In genomic region chr1:10074059-10074854, GRCh38 we compare ENCODE assay signal across 8 cellular contexts. TPM values are rescaled to one million over a fixed set of nuclear protein-coding genes. Genes with fewer than 3 reads are reported as not detected.
DNase-seq lines count a peak whose midpoint lies in the region; ATAC-seq and TF ChIP-seq lines count a peak whose summit lies in the region.

No MANE protein-coding gene starts in this region.

- in situ Hi-C loops in IMR-90 (cut with MboI; ENCODE audit: low sequenced_read_pairs), result no loop called here

- H3K79me1 ChIP-seq in IMR-90 (ENCODE audit: low read depth in 1 of 2, low read length in 2 of 2), result peaks cover 41 to 82% of the 10 kb centered on the region in 2 experiments

- POLR2A ChIA-PET in IMR-90 (lab: Charles Lee; ENCODE audit: unreplicated experiment), result no interaction called here

- H3K27ac ChIP-seq in IMR-90 (ENCODE audit: insufficient read depth, low read length) (0 out of 2 replicates have a peak overlapping the region, but pooled peaks have one; percentile 3), thyroid gland (no peak overlapping the region)

- peak; percentile 42 for TF ChIP-seq RAD21 in IMR-90 (IDR thresholded peaks at IDR 0.05; ENCODE audit: low read length)

- peak overlapping the region; percentile 3; the same call in 1 of the 2 replicates for H3K18ac ChIP-seq in IMR-90 (ENCODE audit: low read depth, low read length)

- H2BK120ac ChIP-seq in IMR-90 (ENCODE audit: low read depth, low read length), result peak overlapping the region; percentile 71

- peak overlapping the region; percentile 29; the same call in 1 of the 2 replicates for H4K91ac ChIP-seq in IMR-90 (ENCODE audit: insufficient read depth, low read depth, low read length)

- H4K20me1 ChIP-seq in IMR-90 (ENCODE audit: insufficient read depth, low read length), result peaks cover 24% of the 10 kb centered on the region

- H3K4me3 ChIP-seq in IMR-90 (ENCODE audit: insufficient read depth, low read depth, low read length), result no peak overlapping the region
- H3K4me3 ChIP-seq in epithelial cell of esophagus (ENCODE audit: low read length), result no peak overlapping the region
- no peak overlapping the region for H3K4me3 ChIP-seq in thyroid gland (replicated peaks in 1 of 3)

- H2AFZ ChIP-seq in IMR-90 (replicated peaks; ENCODE audit: low read length, poor library complexity), result peak overlapping the region; percentile 9

- intact Hi-C loops in IMR-90 (cut with micrococcal nuclease), result no loop called here
- intact Hi-C loops in thyroid gland (cut with DNase I), result no loop called here

- H4K8ac ChIP-seq in IMR-90 (ENCODE audit: low read depth in 2 of 2, low read length in 2 of 2), result peak overlapping the region in 1 of 2 experiments; percentile 59; a peak in 1 of 4 replicates

- H2AK9ac ChIP-seq in IMR-90 (replicated peaks; ENCODE audit: low read depth, low read length, poor library complexity), result peak overlapping the region; percentile 79

- peak; percentile 99 for ATAC-seq in IMR-90 (ENCODE audit: low read depth)

- H4K5ac ChIP-seq in IMR-90 (ENCODE audit: low read depth, low read length), result no peak overlapping the region

- H3K9ac ChIP-seq in IMR-90 (ENCODE audit: low read depth, low read length), result no peak overlapping the region

- H3K36me3 ChIP-seq in IMR-90 (ENCODE audit: control insufficient read depth, insufficient read depth, low read length) (peaks cover 4% of the 10 kb centered on the region; the same call in 1 of the 2 replicates), thyroid gland (no peaks in the 10 kb centered on the region)

- H3K4me2 ChIP-seq in IMR-90 (ENCODE audit: low read depth, low read length), result peak overlapping the region; percentile 9; the same call in 1 of the 2 replicates

- dilution Hi-C loops in IMR-90 (cut with HindIII; ENCODE audit: low sequenced_read_pairs, unreplicated experiment), result no loop called here

- H3K4me1 ChIP-seq in IMR-90 (ENCODE audit: control insufficient read depth, insufficient read depth, low read length) (peaks cover 8% of the 10 kb centered on the region), thyroid gland (peaks cover 0 to 9% of the 10 kb centered on the region in 2 donors)

- DNase-seq in EH (ENCODE audit: low read depth) (peak; percentile 98), IMR-90 (peak; percentile 98), epithelial cell of esophagus (ENCODE audit: low read depth) (peak; percentile 94), non-pigmented ciliary epithelial cell (ENCODE audit: low read depth) (peak; percentile 96), superior temporal gyrus (ENCODE audit: extremely low spot score) (peak; percentile 74), thyroid gland (no peak)
- DNase-seq in activated CD4-positive, alpha-beta T cell treated with anti-CD3 and anti-CD28 coated beads, Interleukin-2, amount 50 U/mL, for 48 hours, result peak; percentile 73 to 79
- DNase-seq in central memory CD4-positive, alpha-beta T cell, result no peak

- H2BK20ac ChIP-seq in IMR-90 (ENCODE audit: low read depth, low read length), result peak overlapping the region; percentile 77

- no peak overlapping the region for H3K56ac ChIP-seq in IMR-90 (ENCODE audit: extremely low read depth, insufficient read depth, low read length)

- CTCF ChIA-PET in IMR-90 (lab: Yijun Ruan, JAX), result no interaction called here

- H3K4ac ChIP-seq in IMR-90 (ENCODE audit: low read depth, low read length), result peak overlapping the region; percentile 85

- 0% methylated on average over 3 of the region's 5 CpGs; no CpG with 5 or more reads in 1 of the 2 experiments for WGBS in IMR-90 (ENCODE audit: extremely low coverage in 2 of 2, insufficient read length in 1 of 2), 2 experiments
- WGBS in thyroid gland, 2 donors, result 64 to 74% methylated on average over 5 of the region's 5 CpGs

- H3K9me1 ChIP-seq in IMR-90 (ENCODE audit: insufficient read depth, low read length), result peaks cover 22% of the 10 kb centered on the region

- H3K9me3 ChIP-seq in IMR-90 (ENCODE audit: control insufficient read depth, insufficient read depth, low read length), result no peaks in the 10 kb centered on the region
- H3K9me3 ChIP-seq in thyroid gland, result no peaks in the 10 kb centered on the region

- H2BK15ac ChIP-seq in IMR-90 (ENCODE audit: low read depth, low read length), result peak overlapping the region; percentile 44; the same call in 1 of the 3 replicates

- H2AK5ac ChIP-seq in IMR-90 (ENCODE audit: low read depth, low read length), result peak overlapping the region; percentile 88

- TF ChIP-seq POLR2A in IMR-90 (IDR thresholded peaks at IDR 0.05; ENCODE audit: low read depth, low read length) (no peak), thyroid gland (IDR thresholded peaks at IDR 0.05) (no peak)

- H3K27me3 ChIP-seq in IMR-90 (ENCODE audit: control insufficient read depth, insufficient read depth, low read length) (no peaks in the 10 kb centered on the region), thyroid gland (no peaks in the 10 kb centered on the region)

- TF ChIP-seq CTCF in IMR-90 (conservative IDR thresholded peaks at IDR 0.05; ENCODE audit: low read depth, low read length), result no peak
- TF ChIP-seq CTCF in epithelial cell of esophagus (IDR thresholded peaks at IDR 0.05; ENCODE audit: insufficient read depth, low read depth, low read length, missing control alignments), result no peak
- no peak for TF ChIP-seq CTCF in thyroid gland (IDR thresholded peaks at IDR 0.05)

- H3K23ac ChIP-seq in IMR-90 (ENCODE audit: low read depth, low read length), result peak overlapping the region; percentile 49

- H2BK5ac ChIP-seq in IMR-90 (ENCODE audit: low read depth, low read length, poor library complexity, severe bottlenecking), result peak overlapping the region; percentile 38

- H3K14ac ChIP-seq in IMR-90 (replicated peaks; ENCODE audit: low read depth, low read length), result peak overlapping the region; percentile 63

- BruUV-seq in IMR-90 (replicated peaks; lab: Mats Ljungman, UMichigan), result no TSS peak

TF ChIP-seq in IMR-90, 13 proteins besides CTCF, POLR2A, EP300 and RAD21:
- TF ChIP-seq SMC3 (IDR thresholded peaks at IDR 0.05; ENCODE audit: low read depth, low read length) (no peak), ELK1 (IDR thresholded peaks at IDR 0.05; ENCODE audit: borderline replicate concordance, low read depth, low read length) (no peak), MXI1 (IDR thresholded peaks at IDR 0.05; ENCODE audit: borderline replicate concordance, low read depth, low read length) (peak; percentile 90; the same call in 1 of the 2 replicates), CEBPB (IDR thresholded peaks at IDR 0.05; ENCODE audit: low read depth, low read length) (peak; percentile 30; the same call in 1 of the 2 replicates), MAFK (IDR thresholded peaks at IDR 0.05; ENCODE audit: low read depth, low read length) (peak; percentile 81), FOS (IDR thresholded peaks at IDR 0.05; ENCODE audit: low read depth, low read length) (peak; percentile 95), RFX5 (IDR thresholded peaks at IDR 0.05; ENCODE audit: low read depth, low read length) (no peak), MAZ (IDR thresholded peaks at IDR 0.05; ENCODE audit: borderline replicate concordance, low read depth, low read length) (no peak), CHD1 (IDR thresholded peaks at IDR 0.05; ENCODE audit: low read depth, low read length) (no peak), NFE2L2 (IDR thresholded peaks at IDR 0.05; ENCODE audit: low read depth, low read length) (peak; percentile 74), RCOR1 (IDR thresholded peaks at IDR 0.05; ENCODE audit: insufficient replicate concordance, low read length) (no peak), BHLHE40 (IDR thresholded peaks at IDR 0.05; ENCODE audit: low read depth, low read length) (peak; percentile 96), USF2 (IDR thresholded peaks at IDR 0.05; ENCODE audit: low read depth, low read length) (no peak)

RNA-seq across cellular contexts. Expression of gene UBE4B, which starts 41.5 kb away (rescaled TPM):
- total RNA-seq in IMR-90 (2012; rRNA removed), result 39.3 and 41.9 TPM in 2 replicates
- 24.6 and 26.5 TPM in 2 replicates for polyA plus RNA-seq in IMR-90 (2012; rRNA removed)
- 13.6 and 17.6 TPM in 2 replicates for polyA plus RNA-seq in IMR-90 (2012; cell fraction: cytosol; rRNA removed)
- 28.2 and 61.0 TPM in 2 replicates for polyA plus RNA-seq in IMR-90 (2012; cell fraction: nucleus; rRNA removed; ENCODE audit: low replicate concordance)
- 10 to 100 TPM; 64.0 to 89.0 (median 71.0) TPM for total RNA-seq in thyroid gland

Comparison
In these comparisons a context has a peak if more than half of its experiments do, and no peak if none do; other contexts are left out.
1. DNase-seq: peak in EH (single experiment), IMR-90 (single experiment), activated CD4-positive, alpha-beta T cell treated with anti-CD3 and anti-CD28 coated beads, Interleukin-2, amount 50 U/mL, for 48 hours (2 of 2), epithelial cell of esophagus (single experiment), non-pigmented ciliary epithelial cell (single experiment) and superior temporal gyrus (single experiment); none in thyroid gland (0 of 2) and central memory CD4-positive, alpha-beta T cell (single experiment).